8 cellular contexts compared by ENCODE assay signal in genomic region chr21:40120944-40121575, GRCh38.
DNase-seq lines count a peak whose midpoint lies in the region; ATAC-seq and TF ChIP-seq lines count a peak whose summit lies in the region.

No MANE protein-coding gene starts in this region.

- H3K4me3 ChIP-seq in fibroblast of lung (replicated peaks in 1 of 4; ENCODE audit: control extremely low read depth in 1 of 4, insufficient read depth in 1 of 4, low read depth in 3 of 4, low read length in 4 of 4) (no peak overlapping the region), suprapubic skin (no peak overlapping the region)

- peak; percentile 16 for DNase-seq in SIG-M5 treated with dmso at 0.1 percent for 504 hours (lab: John Stamatoyannopoulos, UW; ENCODE audit: unreplicated experiment)
- DNase-seq in SIG-M5 (lab: John Stamatoyannopoulos, UW): no peak
- peak; percentile 19 for DNase-seq in NCI-H748 treated with DMSO at 0.1 percent for 48 hours (lab: John Stamatoyannopoulos, UW)
- DNase-seq in fibroblast of lung (ENCODE audit: low read depth in 2 of 2): peak; percentile 1 to 16
- DNase-seq in suprapubic skin (ENCODE audit: low spot score in 2 of 2): no peak
- DNase-seq in HPDE6-E6E7 (ENCODE audit: extremely low spot score): no peak

- no peak for TF ChIP-seq EP300 in suprapubic skin (IDR thresholded peaks at IDR 0.05)

- H3K9me3 ChIP-seq in fibroblast of lung (ENCODE audit: control insufficient read depth, insufficient read depth, low read depth, low read length) (no peaks in the 10 kb centered on the region), suprapubic skin (no peaks in the 10 kb centered on the region)

- no peak overlapping the region for H2AFZ ChIP-seq in fibroblast of lung (ENCODE audit: low read length)

- ATAC-seq in GM21447 (IDR thresholded peaks at IDR 0.05; ENCODE audit: unreplicated experiment) (no peak), HG02678 (IDR thresholded peaks at IDR 0.05; ENCODE audit: unreplicated experiment) (no peak)

- H3K27ac ChIP-seq in fibroblast of lung (ENCODE audit: insufficient read depth, low read length): no peak overlapping the region
- H3K27ac ChIP-seq in suprapubic skin: no peak overlapping the region

- no peak overlapping the region for H3K4me2 ChIP-seq in fibroblast of lung (ENCODE audit: extremely low read depth, insufficient read depth, low read length)

- no peaks in the 10 kb centered on the region for H3K79me2 ChIP-seq in fibroblast of lung (ENCODE audit: control insufficient read depth, insufficient read depth, low read length)

- peak; percentile 53 to 67 for TF ChIP-seq CTCF in fibroblast of lung (conservative IDR thresholded peaks at IDR 0.05 in 1 of 2, IDR thresholded peaks at IDR 0.05 in 1 of 2; ENCODE audit: low read depth in 1 of 2, low read length in 2 of 2)
- TF ChIP-seq CTCF in suprapubic skin (IDR thresholded peaks at IDR 0.05): peak; percentile 42 to 43

- H3K9ac ChIP-seq in fibroblast of lung (ENCODE audit: insufficient read depth, low read length): no peak overlapping the region

- H3K4me1 ChIP-seq in fibroblast of lung (ENCODE audit: control insufficient read depth, extremely low read depth, insufficient read depth, low read length): no peaks in the 10 kb centered on the region
- no peaks in the 10 kb centered on the region for H3K4me1 ChIP-seq in suprapubic skin

- no peaks in the 10 kb centered on the region for H3K27me3 ChIP-seq in fibroblast of lung (ENCODE audit: control insufficient read depth, insufficient read depth, low read length)
- H3K27me3 ChIP-seq in suprapubic skin: no peaks in the 10 kb centered on the region

- no peaks in the 10 kb centered on the region for H4K20me1 ChIP-seq in fibroblast of lung (ENCODE audit: control insufficient read depth, extremely low read depth, insufficient read depth, low read length)

- no peak for TF ChIP-seq POLR2A in suprapubic skin (IDR thresholded peaks at IDR 0.05)

- WGBS in suprapubic skin: 35% methylated on average over 4 of the region's 4 CpGs

- H3K36me3 ChIP-seq in fibroblast of lung (ENCODE audit: control insufficient read depth, insufficient read depth, low read length) (no peaks in the 10 kb centered on the region), suprapubic skin (no peaks in the 10 kb centered on the region)

Comparison
In these comparisons a context has a peak if more than half of its experiments do, and no peak if none do; other contexts are left out.
1. DNase-seq: peak in SIG-M5 treated with dmso at 0.1 percent for 504 hours (single experiment), NCI-H748 treated with DMSO at 0.1 percent for 48 hours (single experiment) and fibroblast of lung (2 of 2); none in SIG-M5 (single experiment), suprapubic skin (0 of 2) and HPDE6-E6E7 (single experiment).